Comparison of ENCODE assay signal across 8 cellular contexts in the genomic region with DNA sequence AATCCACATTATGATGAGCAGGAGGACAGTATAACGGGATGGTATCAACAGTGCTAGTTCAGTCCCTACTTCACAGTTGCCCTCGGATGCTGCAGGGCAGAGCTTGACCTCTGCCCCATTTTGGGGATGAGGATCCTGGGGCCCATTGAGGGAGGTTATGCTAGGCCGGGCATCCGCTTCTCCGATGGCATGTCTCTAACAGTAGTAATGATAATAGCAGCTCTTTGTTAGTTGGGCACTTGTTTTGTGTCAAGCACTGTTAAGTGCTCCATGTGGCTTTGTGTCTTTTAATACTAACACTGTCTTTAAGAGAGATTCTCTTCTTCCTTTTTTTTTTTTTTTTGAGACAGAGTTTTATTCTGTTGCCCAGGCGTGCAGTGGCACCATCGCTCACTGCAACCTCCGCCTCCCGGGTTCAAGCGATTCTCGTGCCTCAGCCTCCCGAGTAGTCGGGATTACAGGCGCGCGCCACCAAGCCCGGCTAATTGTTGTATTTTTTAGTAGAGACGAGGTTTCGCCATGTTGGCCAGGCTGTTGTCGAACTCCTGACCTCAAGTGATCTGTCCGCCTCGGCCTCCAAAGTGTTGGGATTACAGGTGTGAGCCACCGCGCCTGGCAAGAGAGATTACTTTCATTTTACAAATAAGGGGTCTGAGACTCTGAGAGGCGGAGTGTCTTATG. TPM values are rescaled to one million over a fixed set of nuclear protein-coding genes. Genes with fewer than 3 reads are reported as not detected.
DNase-seq lines count a peak whose midpoint lies in the region; ATAC-seq and TF ChIP-seq lines count a peak whose summit lies in the region.

No MANE protein-coding gene starts in this region.

- H3K4me2 ChIP-seq in fibroblast of lung (ENCODE audit: extremely low read depth, insufficient read depth, low read length), result peak overlapping the region; percentile 97

- no peak for DNase-seq in SK-N-MC (ENCODE audit: low read depth, low spot score)
- peak in 1 of 2 donors; percentile 19 for DNase-seq in fibroblast of lung (ENCODE audit: low read depth in 2 of 2)
- DNase-seq in psoas muscle, result no peak
- DNase-seq in NCI-H748 treated with DMSO at 0.1 percent for 48 hours (lab: John Stamatoyannopoulos, UW), result no peak
- DNase-seq in Kasumi-1 (lab: John Stamatoyannopoulos, UW), result no peak
- DNase-seq in SW480 (ENCODE audit: low spot score), result no peak
- DNase-seq in NCI-H510A treated with DMSO at 0.1 percent for 48 hours (lab: John Stamatoyannopoulos, UW), result no peak

- 70 to 72% (median 71%) methylated on average over 25 of the region's 25 CpGs for whole genome bisulfite sequencing in psoas muscle, 3 donors

- H3K9me3 ChIP-seq in SK-N-MC (ENCODE audit: low read depth, low read length), result no peaks in the 10 kb centered on the region
- H3K9me3 ChIP-seq in fibroblast of lung (ENCODE audit: control insufficient read depth, insufficient read depth, low read depth, low read length), result no peaks in the 10 kb centered on the region
- no peaks in the 10 kb centered on the region for H3K9me3 ChIP-seq in psoas muscle

- TF ChIP-seq CTCF in fibroblast of lung (conservative IDR thresholded peaks at IDR 0.05 in 1 of 2, IDR thresholded peaks at IDR 0.05 in 1 of 2; ENCODE audit: low read depth in 1 of 2, low read length in 2 of 2) (no peak), psoas muscle (IDR thresholded peaks at IDR 0.05) (no peak)

- intact Hi-C loops in psoas muscle (cut with DNase I), result no loop called here

- peaks cover 59% of the 10 kb centered on the region for H3K79me2 ChIP-seq in fibroblast of lung (ENCODE audit: control insufficient read depth, insufficient read depth, low read length)

- H3K27me3 ChIP-seq in fibroblast of lung (ENCODE audit: control insufficient read depth, insufficient read depth, low read length) (no peaks in the 10 kb centered on the region), psoas muscle (ENCODE audit: insufficient read depth in 3 of 3, low read length in 2 of 3) (no peaks in the 10 kb centered on the region)

- H3K36me3 ChIP-seq in SK-N-MC (ENCODE audit: insufficient read depth, low read length) (peaks cover 11% of the 10 kb centered on the region), fibroblast of lung (ENCODE audit: control insufficient read depth, insufficient read depth, low read length) (no peaks in the 10 kb centered on the region), psoas muscle (ENCODE audit: insufficient read depth in 1 of 2, low read depth in 1 of 2) (peaks cover 0 to 5% of the 10 kb centered on the region in 2 donors)

- no peak overlapping the region for H2AFZ ChIP-seq in fibroblast of lung (ENCODE audit: low read length)

- H4K20me1 ChIP-seq in fibroblast of lung (ENCODE audit: control insufficient read depth, extremely low read depth, insufficient read depth, low read length), result no peaks in the 10 kb centered on the region

- H3K9ac ChIP-seq in SK-N-MC (ENCODE audit: insufficient read length) (peak overlapping the region; percentile 94), fibroblast of lung (ENCODE audit: insufficient read depth, low read length) (peak overlapping the region; percentile 82)

- peaks cover 22% of the 10 kb centered on the region for H3K4me1 ChIP-seq in fibroblast of lung (ENCODE audit: control insufficient read depth, extremely low read depth, insufficient read depth, low read length)
- peaks cover 45% of the 10 kb centered on the region for H3K4me1 ChIP-seq in psoas muscle

- H3K4me3 ChIP-seq in SK-N-MC, result peak overlapping the region; percentile 84
- peak overlapping the region; percentile 75 to 89 (median 82) for H3K4me3 ChIP-seq in fibroblast of lung (replicated peaks in 1 of 4; ENCODE audit: control extremely low read depth in 1 of 4, insufficient read depth in 1 of 4, low read depth in 3 of 4, low read length in 4 of 4)
- peak overlapping the region; percentile 82 for H3K4me3 ChIP-seq in psoas muscle

- no peak overlapping the region for H3K27ac ChIP-seq in SK-N-MC
- peak overlapping the region; percentile 86 for H3K27ac ChIP-seq in fibroblast of lung (ENCODE audit: insufficient read depth, low read length)
- H3K27ac ChIP-seq in psoas muscle, result peak overlapping the region; percentile 90

- ATAC-seq in GM18861 (IDR thresholded peaks at IDR 0.05; ENCODE audit: unreplicated experiment), result peak; percentile 6
- ATAC-seq in psoas muscle, result peak in 2 of 4 donors; percentile 5 to 11

RNA-seq across cellular contexts. Expression of gene MAPRE1, which starts 1.1 kb away (rescaled TPM):
- 57.8 and 67.9 TPM in 2 replicates for total RNA-seq in fibroblast of lung
- polyA plus RNA-seq in fibroblast of lung, result 130 and 148 TPM in 2 replicates
- polyA plus RNA-seq in fibroblast of lung (2012), result 104 and 121 TPM in 2 replicates
- 25.3 and 28.1 TPM in 2 replicates for polyA minus RNA-seq in fibroblast of lung (ENCODE audit: low replicate concordance)
- total RNA-seq in psoas muscle, result 10 to 100 TPM; 34.8 to 62.9 (median 54.7) TPM
- polyA plus RNA-seq in psoas muscle, result 10 to 100 TPM; 30.9 to 77.8 (median 51.5) TPM

RNA-seq across cellular contexts. Expression of gene EFCAB8, which starts 37.9 kb away (rescaled TPM):
- under 0.01 and 0.26 TPM in 2 replicates for total RNA-seq in fibroblast of lung
- polyA plus RNA-seq in fibroblast of lung, result not detected in 2 replicates
- not detected in 2 replicates for polyA plus RNA-seq in fibroblast of lung (2012)
- not detected in 2 replicates for polyA minus RNA-seq in fibroblast of lung (ENCODE audit: low replicate concordance)
- total RNA-seq in psoas muscle, result under 1 TPM in 1 of 4 donors, not detected in 3; 0.08 TPM
- under 1 TPM in 2 of 3 donors, not detected in 1; 0.03 to 0.04 TPM for polyA plus RNA-seq in psoas muscle

RNA-seq across cellular contexts. Expression of gene DNMT3B, which starts 58.7 kb away (rescaled TPM):
- total RNA-seq in fibroblast of lung (1.5 and 3.1 TPM in 2 replicates), psoas muscle (under 1 TPM; 0.08 to 0.64 (median 0.24) TPM)
- polyA plus RNA-seq in fibroblast of lung (1.1 and 1.6 TPM in 2 replicates), psoas muscle (under 1 TPM; 0.14 to 0.19 (median 0.17) TPM)
- polyA plus RNA-seq in fibroblast of lung (2012), result 1.4 and 1.7 TPM in 2 replicates
- polyA minus RNA-seq in fibroblast of lung (ENCODE audit: low replicate concordance), result 1.1 and 1.2 TPM in 2 replicates
